In the genomic region with DNA sequence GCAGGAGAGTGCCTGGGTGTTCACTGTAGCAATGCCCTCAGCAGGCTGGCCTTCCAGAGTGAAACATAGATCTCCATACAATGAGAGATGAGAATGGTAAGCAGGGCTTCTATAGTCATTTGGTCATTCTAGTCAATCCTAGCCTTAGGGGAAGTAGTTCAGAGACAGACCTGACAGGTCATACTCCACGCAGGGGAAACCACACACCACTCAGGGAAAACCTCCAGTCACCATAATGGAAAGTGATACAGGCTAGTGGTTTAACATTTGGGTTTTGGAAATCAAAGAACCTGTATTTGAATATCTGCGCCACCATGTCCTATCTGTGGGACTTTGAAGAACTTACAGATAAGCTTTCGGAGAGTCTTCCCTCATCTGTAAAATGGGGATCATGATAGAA, we compare ENCODE assay signal across 11 cellular contexts.
"Had no signal": no experiment of that assay in that cellular context is flagged by ENCODE, and none has a peak within 500 bp of the region (broad histone marks: within the 10 kb centered on the region; RNA-seq: fewer than 3 reads in every experiment).

No MANE protein-coding gene starts in this region.

- FAIRE-seq: H1, H54 had no signal

- H3K27ac Mint-ChIP-seq: GM23338, H9, HFFc6 had no signal

- H3K4me3 Mint-ChIP-seq: GM23338, H9, HFFc6 had no signal

- DNase-seq: GM23248, GOT3, H7, H9, HCEC 1CT, HFFc6 had no signal

- H3K36me3 ChIP-seq: HAP-1 had no signal

- H3K4me1 ChIP-seq: HAP-1 had no signal

- H3K9me3 ChIP-seq: HAP-1 had no signal

- ATAC-seq: GM23338, HCT116 had no signal

- H3K9ac ChIP-seq: GM23248 had no signal

- H3K27ac ChIP-seq: GM23248 had no signal

- H3K4me1 Mint-ChIP-seq: GM23338, H9 had no signal

- H3K4me3 ChIP-seq: GM23248, GM23338, HAP-1 had no signal

- H3K4me2 ChIP-seq: GM23338 had no signal

- H2AFZ ChIP-seq: GM23248, GM23338 had no signal

- H3K9me3 Mint-ChIP-seq: GM23338, H9, HFFc6 had no signal
